In the genomic region with DNA sequence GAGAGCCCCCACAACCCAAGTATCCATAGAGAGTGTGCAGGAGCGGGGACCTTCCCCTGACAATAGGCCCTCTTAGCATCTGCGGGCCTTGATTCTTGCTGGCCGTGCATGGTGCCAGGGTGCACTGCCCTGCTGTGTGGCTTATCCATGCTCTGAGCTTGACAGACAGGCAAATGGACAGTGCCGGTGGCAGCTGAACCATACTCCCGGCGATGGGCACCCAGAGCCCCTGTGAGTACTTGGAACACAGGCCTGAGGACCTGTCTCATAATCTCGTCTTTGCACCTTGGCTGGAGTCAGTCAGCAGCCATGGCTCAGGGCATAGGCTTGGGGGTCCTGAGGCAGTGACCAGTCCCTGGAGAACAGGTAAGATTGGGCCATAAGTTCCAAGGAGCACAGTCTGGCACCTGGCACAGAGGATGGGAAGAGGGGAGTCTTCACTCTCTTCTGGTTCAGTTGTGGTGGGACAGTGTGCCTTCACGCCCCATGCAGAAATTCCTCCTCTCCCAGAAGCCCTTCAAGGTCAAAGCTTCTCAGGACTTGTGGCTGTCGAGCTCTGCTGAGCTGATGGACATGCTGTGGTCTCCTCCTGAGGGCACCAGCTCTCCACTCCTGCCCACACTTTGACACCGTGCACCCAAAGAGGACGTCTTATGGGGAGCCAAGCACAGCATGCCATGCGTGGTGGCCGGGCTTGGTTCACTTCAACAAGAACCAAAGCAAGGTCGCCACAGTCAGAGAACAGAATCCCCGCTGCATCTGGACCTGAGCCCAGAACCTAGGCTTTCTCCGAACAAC, we compare ENCODE assay signal across 15 cellular contexts. TPM values are rescaled to one million over a fixed set of nuclear protein-coding genes. Genes with fewer than 3 reads are reported as not detected.
DNase-seq lines count a peak whose midpoint lies in the region; ATAC-seq and TF ChIP-seq lines count a peak whose summit lies in the region.
"Had no signal": no experiment of that assay in that cellular context is flagged by ENCODE, and none has a peak within 500 bp of the region (broad histone marks: within the 10 kb centered on the region; RNA-seq: fewer than 3 reads in every experiment).

No MANE protein-coding gene starts in this region.

- H3K27ac Mint-ChIP-seq in osteocyte (ENCODE audit: unreplicated experiment), result no peak overlapping the region

- no peaks in the 10 kb centered on the region for H3K27me3 Mint-ChIP-seq in osteocyte (ENCODE audit: unreplicated experiment)
- H3K27me3 Mint-ChIP-seq: naive B cell had no signal

- peak; percentile 76 for DNase-seq in G401 (ENCODE audit: low spot score)
- peak in 3 of 5 donors; percentile 7 to 45 (median 42) for DNase-seq in heart left ventricle
- DNase-seq in osteocyte (ENCODE audit: extremely low spot score, unreplicated experiment), result peak; percentile 73
- DNase-seq in stimulated activated CD4-positive, alpha-beta T cell treated with anti-CD3 and anti-CD28 coated beads, Interleukin-4, amount 100 ng/mL, for 24 hours, result no peak
- no peak for DNase-seq in stimulated activated CD4-positive, alpha-beta T cell treated with anti-CD3 and anti-CD28 coated beads, Interleukin-12 subunit alpha, Interleukin-12 subunit beta, amount 100 ng/mL, for 4 hours
- DNase-seq in cortex of kidney (lab: John Stamatoyannopoulos, UW), result no peak
- DNase-seq: activated CD4-positive, alpha-beta T cell treated with anti-CD3 and anti-CD28 coated beads, Interleukin-2, amount 50 U/mL, for 1 hour; H7; naive B cell; NCI-H1694; stimulated activated CD4-positive, alpha-beta T cell treated with anti-CD3 and anti-CD28 coated beads, Interleukin-2, amount 100 ng/mL, for 24 hours had no signal

- in situ Hi-C loops in G401 (cut with HindIII; ENCODE audit: low sequenced_read_pairs), result no loop called here

- H3K27ac ChIP-seq in angular gyrus (ENCODE audit: low read depth, low read length) (peak overlapping the region; percentile 67), heart left ventricle (no peak overlapping the region)
- H3K27ac ChIP-seq: SK-N-MC had no signal

- WGBS in heart left ventricle, 4 donors, result 81 to 93% (median 84%) methylated on average over 13 to 16 of the region's 16 CpGs

- no peaks in the 10 kb centered on the region for H3K9me3 Mint-ChIP-seq in osteocyte (ENCODE audit: unreplicated experiment)
- H3K9me3 Mint-ChIP-seq: naive B cell had no signal

- H3K4me1 ChIP-seq in heart left ventricle, result peaks cover 0 to 30% (median 14%) of the 10 kb centered on the region in 12 donors

- intact Hi-C loops in heart left ventricle (cut with DNase I), result loop anchor here in 1 of 10 donors (5.0 kb wide), 1 partner anchor 93 kb away; no protein-coding TSS in a partner anchor

- peaks cover 39% of the 10 kb centered on the region for H3K36me3 Mint-ChIP-seq in osteocyte (ENCODE audit: unreplicated experiment)

- no peak for TF ChIP-seq POLR2A in heart left ventricle (IDR thresholded peaks at IDR 0.05)

- no peaks in the 10 kb centered on the region for H3K27me3 ChIP-seq in heart left ventricle

- peaks cover 21% of the 10 kb centered on the region for H3K4me1 Mint-ChIP-seq in osteocyte (ENCODE audit: unreplicated experiment)

- H3K4me3 ChIP-seq in heart left ventricle, result no peak overlapping the region
- H3K4me3 ChIP-seq: GM12878, SK-N-MC had no signal

- no peak overlapping the region for H3K4me3 Mint-ChIP-seq in osteocyte (ENCODE audit: unreplicated experiment)
- H3K4me3 Mint-ChIP-seq: naive B cell had no signal

- peaks cover 0 to 63% (median 55%) of the 10 kb centered on the region in 9 donors for H3K36me3 ChIP-seq in heart left ventricle

- TF ChIP-seq CTCF in heart left ventricle (IDR thresholded peaks at IDR 0.05), result no peak
- no peak for TF ChIP-seq CTCF in osteocyte (IDR thresholded peaks at IDR 0.05)

- ATAC-seq in heart left ventricle, result peak in 3 of 4 donors; percentile 27 to 33 (median 30)
- no peak for ATAC-seq in HG02970 (IDR thresholded peaks at IDR 0.05; ENCODE audit: low FRiP score, unreplicated experiment)
- ATAC-seq: GM12878 had no signal

- H3K9me3 ChIP-seq in heart left ventricle, result no peaks in the 10 kb centered on the region

RNA-seq across cellular contexts. Expression of gene CAMK2B, which starts 59.4 kb away (rescaled TPM):
- 0.06 and 2.2 TPM in 2 replicates for total RNA-seq in G401 (2014; rRNA removed; shearing (Covaris generic))
- total RNA-seq in heart left ventricle, result 100 to 1,000 TPM in 5 of 9 donors, 10 to 100 TPM in 4; 77.5 to 141 (median 104) TPM
- polyA plus RNA-seq in heart left ventricle, result 100 to 1,000 TPM in 1 of 2 donors, 10 to 100 TPM in 1; 35.7 to 103 TPM
- total RNA-seq in osteocyte, result not detected in 2 replicates

Comparison
In these comparisons a context has a peak if more than half of its experiments do, and no peak if none do; other contexts are left out.
1. DNase-seq: peak in G401 (single experiment), heart left ventricle (3 of 5) and osteocyte (single experiment); none in stimulated activated CD4-positive, alpha-beta T cell treated with anti-CD3 and anti-CD28 coated beads, Interleukin-4, amount 100 ng/mL, for 24 hours (single experiment), stimulated activated CD4-positive, alpha-beta T cell treated with anti-CD3 and anti-CD28 coated beads, Interleukin-12 subunit alpha, Interleukin-12 subunit beta, amount 100 ng/mL, for 4 hours (single experiment) and cortex of kidney (single experiment).
2. RNA of gene CAMK2B, which starts 59.4 kb away (total RNA-seq): 77.5 to 141 TPM in heart left ventricle; 0.06 to 2.2 TPM in G401 and not detected in osteocyte; every median in the first group is over 10 times any median in the second.